8 cellular contexts compared by ENCODE assay signal in the genomic region with DNA sequence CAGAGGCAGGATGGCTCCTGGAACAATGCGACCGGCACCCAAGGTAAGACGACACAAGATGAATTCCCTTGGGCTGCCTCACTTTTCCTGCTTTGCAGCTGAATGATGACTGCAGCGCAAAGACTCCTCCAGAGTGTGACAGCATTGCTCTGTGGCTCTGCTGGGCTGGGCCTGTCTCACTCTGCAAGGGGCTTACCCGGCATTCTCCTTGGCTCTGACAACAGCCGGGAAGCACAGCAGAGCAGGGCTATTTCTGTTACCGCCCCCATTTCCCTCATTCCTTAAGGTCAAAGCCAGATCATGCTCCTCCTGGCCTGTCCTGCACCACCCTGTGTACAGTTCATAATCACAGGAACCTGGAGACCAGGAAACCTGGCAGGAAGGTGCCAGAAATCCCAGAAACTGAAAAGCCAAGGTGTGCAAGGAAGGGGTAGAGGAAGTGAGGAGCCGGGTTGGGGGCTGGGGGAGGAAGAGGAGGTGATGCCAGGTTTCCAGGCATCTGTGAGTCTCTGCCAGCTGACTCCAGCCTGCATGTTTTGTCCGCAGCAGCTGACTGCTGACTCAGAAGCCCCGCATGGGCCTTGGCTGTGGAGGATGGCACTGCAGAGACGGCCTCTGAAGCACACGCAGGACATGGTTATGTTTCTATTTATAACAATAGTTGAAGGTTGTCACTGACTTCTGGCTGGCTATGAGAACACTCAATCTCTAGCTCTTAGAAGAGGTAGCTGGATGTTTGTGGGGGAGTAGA.
DNase-seq lines count a peak whose midpoint lies in the region; ATAC-seq and TF ChIP-seq lines count a peak whose summit lies in the region.

No MANE protein-coding gene starts in this region.

- peak; percentile 85 for ATAC-seq in left lung

- H4K20me1 ChIP-seq in Karpas-422 (ENCODE audit: insufficient read depth, low read depth, low read length), result peaks cover 46% of the 10 kb centered on the region

- H3K4me3 Mint-ChIP-seq in activated T-helper 1 cell treated with anti-CD3 and anti-CD28 coated beads, Interleukin-12 subunit alpha, Interleukin-12 subunit beta, Interleukin-2, Interleukin-4 antibody, amounts not matched to agents 30 ng/mL and 10 ng/mL and 1 ng/mL, durations not matched to agents 14 hours and 24 hours and 36 hours, result no peak overlapping the region

- H3K4me1 Mint-ChIP-seq in activated T-helper 1 cell treated with anti-CD3 and anti-CD28 coated beads, Interleukin-12 subunit alpha, Interleukin-12 subunit beta, Interleukin-2, Interleukin-4 antibody, amounts not matched to agents 30 ng/mL and 10 ng/mL and 1 ng/mL, durations not matched to agents 14 hours and 24 hours and 36 hours (ENCODE audit: low read depth), result no peaks in the 10 kb centered on the region

- H3K9me2 ChIP-seq in Karpas-422 (replicated peaks; ENCODE audit: insufficient read depth, low read length), result no peaks in the 10 kb centered on the region

- peak overlapping the region; percentile 26 for H3K4me3 ChIP-seq in AG04449 (ENCODE audit: low read depth, low read length)
- H3K4me3 ChIP-seq in left lung, result no peak overlapping the region
- H3K4me3 ChIP-seq in Karpas-422 (ENCODE audit: low read length), result no peak overlapping the region

- DNase-seq in AG04449 (ENCODE audit: low read depth, low spot score) (peak; percentile 70), NCI-H1694 (lab: John Stamatoyannopoulos, UW) (peak; percentile 51), left lung (peak; percentile 50 to 63), stromal cell of bone marrow (ENCODE audit: low read depth) (peak; percentile 85), GM20000 (ENCODE audit: low spot score) (no peak), Karpas-422 (no peak)
- no peak for DNase-seq in activated T-helper 1 cell treated with anti-CD3 and anti-CD28 coated beads, Interleukin-12 subunit alpha, Interleukin-12 subunit beta, Interleukin-2, Interleukin-4 antibody, amounts not matched to agents 30 ng/mL and 10 ng/mL and 1 ng/mL, durations not matched to agents 14 hours and 24 hours and 36 hours (ENCODE audit: low spot score)

- peaks cover 0 to 9% of the 10 kb centered on the region in 2 donors for H3K36me3 ChIP-seq in left lung
- peaks cover 11% of the 10 kb centered on the region; the same call in 1 of the 2 replicates for H3K36me3 ChIP-seq in Karpas-422 (ENCODE audit: insufficient read depth, low read length)

- POLR2A ChIA-PET in AG04449 (lab: Yijun Ruan, JAX), result interaction anchor here (0.7 to 0.8 kb wide), 4 partner anchors 12 to 277 kb away, joined by 3 to 4 read pairs (median 3); no protein-coding TSS in a partner anchor

- H3K4me1 ChIP-seq in left lung (peaks cover 5 to 11% of the 10 kb centered on the region in 2 donors), Karpas-422 (ENCODE audit: low read length) (peaks cover 48% of the 10 kb centered on the region)

- no peaks in the 10 kb centered on the region for H3K27me3 ChIP-seq in left lung
- no peaks in the 10 kb centered on the region for H3K27me3 ChIP-seq in Karpas-422 (ENCODE audit: low read length)

- H3K27ac Mint-ChIP-seq in activated T-helper 1 cell treated with anti-CD3 and anti-CD28 coated beads, Interleukin-12 subunit alpha, Interleukin-12 subunit beta, Interleukin-2, Interleukin-4 antibody, amounts not matched to agents 30 ng/mL and 10 ng/mL and 1 ng/mL, durations not matched to agents 14 hours and 24 hours and 36 hours, result no peak overlapping the region

- H3K27ac ChIP-seq in cingulate gyrus (ENCODE audit: low read depth, low read length) (peak overlapping the region; percentile 90), left lung (peak overlapping the region; percentile 21 to 26), Karpas-422 (ENCODE audit: low read length) (no peak overlapping the region)

- peaks cover 99% of the 10 kb centered on the region for H3K79me2 ChIP-seq in Karpas-422 (ENCODE audit: low read length)

- no peaks in the 10 kb centered on the region for H3K9me3 ChIP-seq in left lung
- H3K9me3 ChIP-seq in Karpas-422 (ENCODE audit: low read length), result no peaks in the 10 kb centered on the region

- CTCF ChIA-PET in AG04449 (lab: Yijun Ruan, JAX), result interaction anchor here (0.8 to 7.8 kb wide), 11 partner anchors 10 to 165 kb away, joined by 3 to 84 read pairs (median 5); a partner anchor contains a TSS

- H3K27me3 Mint-ChIP-seq in activated T-helper 1 cell treated with anti-CD3 and anti-CD28 coated beads, Interleukin-12 subunit alpha, Interleukin-12 subunit beta, Interleukin-2, Interleukin-4 antibody, amounts not matched to agents 30 ng/mL and 10 ng/mL and 1 ng/mL, durations not matched to agents 14 hours and 24 hours and 36 hours (ENCODE audit: insufficient read depth), result no peaks in the 10 kb centered on the region

- intact Hi-C loops in left lung (cut with DNase I), result no loop called here
- intact Hi-C loops in activated T-helper 1 cell treated with anti-CD3 and anti-CD28 coated beads, Interleukin-12 subunit alpha, Interleukin-12 subunit beta, Interleukin-2, Interleukin-4 antibody, amounts not matched to agents 30 ng/mL and 10 ng/mL and 1 ng/mL, durations not matched to agents 14 hours and 24 hours and 36 hours (cut with micrococcal nuclease), result no loop called here

- H3K4me2 ChIP-seq in Karpas-422 (ENCODE audit: low read depth, low read length, poor library complexity, severe bottlenecking), result no peak overlapping the region

- H3K9me3 Mint-ChIP-seq in activated T-helper 1 cell treated with anti-CD3 and anti-CD28 coated beads, Interleukin-12 subunit alpha, Interleukin-12 subunit beta, Interleukin-2, Interleukin-4 antibody, amounts not matched to agents 30 ng/mL and 10 ng/mL and 1 ng/mL, durations not matched to agents 14 hours and 24 hours and 36 hours, result no peaks in the 10 kb centered on the region

- H3K9ac ChIP-seq in Karpas-422 (ENCODE audit: low read length), result no peak overlapping the region

- H3K36me3 Mint-ChIP-seq in activated T-helper 1 cell treated with anti-CD3 and anti-CD28 coated beads, Interleukin-12 subunit alpha, Interleukin-12 subunit beta, Interleukin-2, Interleukin-4 antibody, amounts not matched to agents 30 ng/mL and 10 ng/mL and 1 ng/mL, durations not matched to agents 14 hours and 24 hours and 36 hours (ENCODE audit: low read depth), result no peaks in the 10 kb centered on the region

- H2AFZ ChIP-seq in Karpas-422 (ENCODE audit: low read length), result no peak overlapping the region

- TF ChIP-seq CTCF in AG04449 (IDR thresholded peaks at IDR 0.05; ENCODE audit: insufficient read depth, low read length, missing control alignments) (peak; percentile 67), left lung (IDR thresholded peaks at IDR 0.05) (peak in 1 of 2 donors; percentile 9), GM20000 (IDR thresholded peaks at IDR 0.05; ENCODE audit: extremely low read depth, missing control alignments) (no peak)

Comparison
In these comparisons a context has a peak if more than half of its experiments do, and no peak if none do; other contexts are left out.
1. DNase-seq: peak in AG04449 (single experiment), NCI-H1694 (single experiment), left lung (2 of 2) and stromal cell of bone marrow (single experiment); none in GM20000 (single experiment), activated T-helper 1 cell treated with anti-CD3 and anti-CD28 coated beads, Interleukin-12 subunit alpha, Interleukin-12 subunit beta, Interleukin-2, Interleukin-4 antibody, amounts not matched to agents 30 ng/mL and 10 ng/mL and 1 ng/mL, durations not matched to agents 14 hours and 24 hours and 36 hours (single experiment) and Karpas-422 (single experiment).